Comparison of ENCODE assay signal across 11 cellular contexts in the genomic region with DNA sequence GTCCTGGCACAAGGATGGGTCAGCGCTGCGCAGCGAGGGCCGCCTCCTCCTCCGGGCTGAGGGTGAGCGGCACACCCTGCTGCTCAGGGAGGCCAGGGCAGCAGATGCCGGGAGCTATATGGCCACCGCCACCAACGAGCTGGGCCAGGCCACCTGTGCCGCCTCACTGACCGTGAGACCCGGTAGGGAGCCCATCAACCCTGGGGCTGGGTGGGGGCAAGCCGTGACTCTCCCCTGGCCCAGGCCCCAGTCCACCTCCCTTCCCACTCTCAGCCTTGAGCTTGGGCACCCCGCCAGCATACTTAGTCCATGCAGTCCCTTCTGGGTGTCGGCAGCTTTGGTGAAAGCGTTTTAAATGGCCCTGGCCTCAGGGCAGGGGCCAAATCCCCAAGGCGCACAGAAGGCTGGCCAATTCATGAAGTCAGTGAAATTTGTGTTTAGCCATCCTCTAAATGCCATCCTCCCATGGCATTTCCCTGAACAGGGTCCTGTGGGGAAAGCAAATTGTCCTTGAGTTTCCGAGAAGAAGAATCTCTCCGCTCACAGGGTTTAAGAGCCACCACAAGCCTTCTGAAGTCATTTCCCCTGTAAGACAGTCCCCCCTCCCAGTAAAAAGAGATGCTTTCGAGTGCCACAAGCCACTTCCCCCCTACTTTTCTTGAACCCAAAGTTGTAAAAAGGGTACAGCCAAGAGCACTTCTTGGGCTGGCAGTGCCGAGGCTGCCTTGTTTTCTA. TPM values are rescaled to one million over a fixed set of nuclear protein-coding genes. Genes with fewer than 3 reads are reported as not detected.
A peak's percentile ranks its signal among the peaks of the same experiment; 100 is the strongest.
DNase-seq lines count a peak whose midpoint lies in the region; ATAC-seq and TF ChIP-seq lines count a peak whose summit lies in the region.
"Had no signal": no experiment of that assay in that cellular context is flagged by ENCODE, and none has a peak within 500 bp of the region (broad histone marks: within the 10 kb centered on the region; RNA-seq: fewer than 3 reads in every experiment).

No MANE protein-coding gene starts in this region.

- H3F3A ChIP-seq in GM23248 (ENCODE audit: insufficient read depth), result peaks cover 18% of the 10 kb centered on the region
- H3F3A ChIP-seq in smooth muscle cell (ENCODE audit: low read depth), result peaks cover 12% of the 10 kb centered on the region

- H3K9me3 ChIP-seq in GM23248 (ENCODE audit: low read depth) (no peaks in the 10 kb centered on the region), smooth muscle cell (replicated peaks; ENCODE audit: low read depth) (no peaks in the 10 kb centered on the region)

- H3K27me3 ChIP-seq in GM23248 (replicated peaks; ENCODE audit: insufficient read depth) (no peaks in the 10 kb centered on the region), smooth muscle cell (ENCODE audit: low read depth) (no peaks in the 10 kb centered on the region)

- no peaks in the 10 kb centered on the region for H3K79me2 ChIP-seq in GM23248 (ENCODE audit: insufficient read depth)
- H3K79me2 ChIP-seq in smooth muscle cell (ENCODE audit: low read depth), result no peaks in the 10 kb centered on the region

- no peak overlapping the region for H2AFZ ChIP-seq in GM23248
- H2AFZ ChIP-seq in smooth muscle cell (ENCODE audit: low read depth), result no peak overlapping the region

- H3K36me3 ChIP-seq in GM23248 (ENCODE audit: low read depth) (0 out of 2 replicates have a peak, but pooled peaks cover 4% of the 10 kb centered on the region), smooth muscle cell (ENCODE audit: low read depth) (no peaks in the 10 kb centered on the region)

- H4K20me1 ChIP-seq in GM23248 (ENCODE audit: insufficient read depth), result no peaks in the 10 kb centered on the region
- H4K20me1 ChIP-seq in smooth muscle cell (ENCODE audit: low read depth), result no peaks in the 10 kb centered on the region

- in situ Hi-C loops in GM23248 (cut with MboI), result no loop called here

- H3K9ac ChIP-seq in GM23248 (no peak overlapping the region), smooth muscle cell (ENCODE audit: low read depth) (no peak overlapping the region)

- TF ChIP-seq CTCF in smooth muscle cell (IDR thresholded peaks at IDR 0.05; ENCODE audit: borderline replicate concordance, insufficient read depth, poor library complexity, severe bottlenecking) (no peak), GM10248 (IDR thresholded peaks at IDR 0.05; ENCODE audit: control extremely low read depth, extremely low read depth, low read depth, missing control alignments) (no peak)

- 86 to 88% methylated on average over 17 to 18 of the region's 21 CpGs for WGBS in GM23248 (ENCODE audit: low coverage in 1 of 2, low lambda C conversion rate in 2 of 2, missing lambda C conversion rate in 2 of 2), 2 experiments
- WGBS in smooth muscle cell (ENCODE audit: low lambda C conversion rate), result 75% methylated on average over 15 of the region's 21 CpGs

- no peak overlapping the region for H3K4me2 ChIP-seq in GM23248 (ENCODE audit: unreplicated experiment)
- peak overlapping the region; percentile 65 for H3K4me2 ChIP-seq in smooth muscle cell

- H3K4me1 ChIP-seq in GM23248 (ENCODE audit: insufficient read depth) (peaks cover 40% of the 10 kb centered on the region), smooth muscle cell (ENCODE audit: low read depth) (peaks cover 16% of the 10 kb centered on the region)

- H3K27ac ChIP-seq in GM23248 (peak overlapping the region; percentile 86), smooth muscle cell (ENCODE audit: low read depth) (peak overlapping the region; percentile 95)

- no peak overlapping the region for H3K4me3 ChIP-seq in GM23248
- H3K4me3 ChIP-seq in smooth muscle cell, result no peak overlapping the region
- H3K4me3 ChIP-seq: GM12878 had no signal

- DNase-seq in GM23248 (no peak), astrocyte of the hippocampus (ENCODE audit: low read depth, low spot score) (peak; percentile 71), hepatic stellate cell (ENCODE audit: low spot score) (peak; percentile 28), smooth muscle cell (lab: John Stamatoyannopoulos, UW; ENCODE audit: unreplicated experiment) (no peak), HUDEP-2 (lab: John Stamatoyannopoulos, UW; ENCODE audit: unreplicated experiment in 76 of 76) (no peak), GM10248 (ENCODE audit: extremely low spot score) (no peak), activated gamma-delta T cell (lab: John Stamatoyannopoulos, UW) (no peak)
- DNase-seq: RPMI8226 had no signal

- no peak for ATAC-seq in GM18502 (IDR thresholded peaks at IDR 0.05; ENCODE audit: poor library complexity, unreplicated experiment)
- ATAC-seq: GM12878, WTC11 had no signal

- POLR2A ChIA-PET in GM10248 (lab: Yijun Ruan, JAX), result no interaction called here

- CTCF ChIA-PET in GM10248 (lab: Yijun Ruan, JAX), result interaction anchor here (1.3 to 2.7 kb wide), 2 partner anchors 7 to 78 kb away, joined by 4 to 9 read pairs; no protein-coding TSS in a partner anchor

- H3K9me2 ChIP-seq in GM23248 (ENCODE audit: insufficient read depth), result no peaks in the 10 kb centered on the region

RNA-seq across cellular contexts. Expression of a gene that starts 17.1 kb away (rescaled TPM):
- total RNA-seq in GM23248 (2014; rRNA removed; shearing (Covaris generic)), result 26.5 and 32.1 TPM in 2 replicates
- polyA plus RNA-seq in GM23248 (2016; fragmentation: Nextera tagmentation; extraction: Ambion mirVana) (6.8 and 9.4 TPM in 2 replicates), smooth muscle cell (37.8 and 40.5 TPM in 2 replicates)
- total RNA-seq in smooth muscle cell, result 14.9 and 38.8 TPM in 2 replicates

RNA-seq across cellular contexts. Expression of a gene that starts 33.6 kb away (rescaled TPM):
- 0.51 and 2.7 TPM in 2 replicates for total RNA-seq in GM23248 (2014; rRNA removed; shearing (Covaris generic))
- polyA plus RNA-seq in GM23248 (2016; fragmentation: Nextera tagmentation; extraction: Ambion mirVana) (0.75 and 1.1 TPM in 2 replicates), smooth muscle cell (106 and 109 TPM in 2 replicates)
- total RNA-seq in smooth muscle cell, result 103 and 127 TPM in 2 replicates
- polyA plus RNA-seq: GM12878 had no signal

RNA-seq across cellular contexts. Expression of a gene that starts 46.9 kb away (rescaled TPM):
- 60.6 and 72.2 TPM in 2 replicates for total RNA-seq in GM23248 (2014; rRNA removed; shearing (Covaris generic))
- polyA plus RNA-seq in GM23248 (2016; fragmentation: Nextera tagmentation; extraction: Ambion mirVana) (64.4 and 65.6 TPM in 2 replicates), smooth muscle cell (77.8 and 81.7 TPM in 2 replicates)
- 52.2 and 59.3 TPM in 2 replicates for total RNA-seq in smooth muscle cell

Comparison
In these comparisons a context has a peak if more than half of its experiments do, and no peak if none do; other contexts are left out.
1. DNase-seq: peak in astrocyte of the hippocampus (single experiment) and hepatic stellate cell (single experiment); none in GM23248 (single experiment), smooth muscle cell (single experiment), HUDEP-2 (0 of 76), GM10248 (single experiment) and activated gamma-delta T cell (single experiment).
2. RNA of a gene that starts 33.6 kb away (total RNA-seq): 103 to 127 TPM in smooth muscle cell; 0.51 to 2.7 TPM in GM23248; every median in the first group is over 10 times any median in the second.